Comparison of ENCODE assay signal across 1 cellular context in the genomic region with DNA sequence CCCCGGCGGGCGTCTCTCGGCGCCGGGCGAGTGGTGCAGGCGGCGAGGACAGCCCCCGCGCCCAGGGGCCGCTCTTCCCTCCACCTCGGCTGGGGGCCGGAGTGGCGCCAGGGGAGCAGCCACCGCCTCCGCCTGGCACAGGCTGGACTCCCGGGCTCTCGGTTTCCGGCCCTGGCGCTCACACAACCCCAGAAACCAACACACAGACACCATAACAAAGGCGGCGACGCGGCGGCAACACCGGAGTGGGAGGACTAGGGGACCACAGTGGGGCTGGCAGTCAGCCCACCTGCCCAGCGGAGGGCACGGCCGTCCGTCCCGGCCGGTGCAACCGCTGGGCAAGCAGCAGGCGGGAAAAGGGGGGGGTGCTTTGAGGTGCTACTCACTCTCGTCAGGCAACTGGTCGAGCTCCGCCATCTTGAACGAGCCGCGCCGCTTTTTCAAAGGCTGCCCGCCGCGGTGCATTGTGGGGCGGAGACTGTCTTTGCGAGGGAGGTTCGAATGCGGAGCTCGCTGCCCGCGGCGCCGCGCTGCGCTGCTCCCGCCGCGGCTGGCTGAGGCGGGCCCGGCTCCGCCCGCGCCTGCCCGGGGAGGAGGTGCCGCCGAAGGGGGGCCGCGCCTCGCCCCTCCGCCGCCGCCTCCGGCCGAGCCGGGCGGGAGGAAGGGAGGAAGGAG.
TF ChIP-seq lines count a peak whose summit lies in the region.

A gene with protein sequence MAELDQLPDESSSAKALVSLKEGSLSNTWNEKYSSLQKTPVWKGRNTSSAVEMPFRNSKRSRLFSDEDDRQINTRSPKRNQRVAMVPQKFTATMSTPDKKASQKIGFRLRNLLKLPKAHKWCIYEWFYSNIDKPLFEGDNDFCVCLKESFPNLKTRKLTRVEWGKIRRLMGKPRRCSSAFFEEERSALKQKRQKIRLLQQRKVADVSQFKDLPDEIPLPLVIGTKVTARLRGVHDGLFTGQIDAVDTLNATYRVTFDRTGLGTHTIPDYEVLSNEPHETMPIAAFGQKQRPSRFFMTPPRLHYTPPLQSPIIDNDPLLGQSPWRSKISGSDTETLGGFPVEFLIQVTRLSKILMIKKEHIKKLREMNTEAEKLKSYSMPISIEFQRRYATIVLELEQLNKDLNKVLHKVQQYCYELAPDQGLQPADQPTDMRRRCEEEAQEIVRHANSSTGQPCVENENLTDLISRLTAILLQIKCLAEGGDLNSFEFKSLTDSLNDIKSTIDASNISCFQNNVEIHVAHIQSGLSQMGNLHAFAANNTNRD (minus strand): TSS at position 442 of the 675 bp plus-strand sequence. CDS start 25 bp downstream, at position 417.

TF ChIP-seq in HepG2, 621 proteins besides CTCF, POLR2A, EP300 and RAD21 (continues in another document):
- TF ChIP-seq SRF (IDR thresholded peaks at IDR 0.05; ENCODE audit: low read depth, low read length) = no peak
- TF ChIP-seq, protein P1, sequence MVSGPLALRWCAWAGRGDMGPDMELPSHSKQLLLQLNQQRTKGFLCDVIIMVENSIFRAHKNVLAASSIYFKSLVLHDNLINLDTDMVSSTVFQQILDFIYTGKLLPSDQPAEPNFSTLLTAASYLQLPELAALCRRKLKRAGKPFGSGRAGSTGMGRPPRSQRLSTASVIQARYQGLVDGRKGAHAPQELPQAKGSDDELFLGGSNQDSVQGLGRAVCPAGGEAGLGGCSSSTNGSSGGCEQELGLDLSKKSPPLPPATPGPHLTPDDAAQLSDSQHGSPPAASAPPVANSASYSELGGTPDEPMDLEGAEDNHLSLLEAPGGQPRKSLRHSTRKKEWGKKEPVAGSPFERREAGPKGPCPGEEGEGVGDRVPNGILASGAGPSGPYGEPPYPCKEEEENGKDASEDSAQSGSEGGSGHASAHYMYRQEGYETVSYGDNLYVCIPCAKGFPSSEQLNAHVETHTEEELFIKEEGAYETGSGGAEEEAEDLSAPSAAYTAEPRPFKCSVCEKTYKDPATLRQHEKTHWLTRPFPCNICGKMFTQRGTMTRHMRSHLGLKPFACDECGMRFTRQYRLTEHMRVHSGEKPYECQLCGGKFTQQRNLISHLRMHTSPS (CRISPR knock-in tag; IDR thresholded peaks at IDR 0.05; ENCODE audit: low read depth) = peak; percentile 24; the same call in 1 of the 2 replicates
- no peak for TF ChIP-seq FOXJ3 (CRISPR knock-in tag; IDR thresholded peaks at IDR 0.05; ENCODE audit: borderline replicate concordance)
- TF ChIP-seq HNF4A (CRISPR knock-in tag; IDR thresholded peaks at IDR 0.05) = no peak
- no peak for TF ChIP-seq ZKSCAN8 (CRISPR knock-in tag; IDR thresholded peaks at IDR 0.05; ENCODE audit: borderline replicate concordance)
- TF ChIP-seq, protein P2, sequence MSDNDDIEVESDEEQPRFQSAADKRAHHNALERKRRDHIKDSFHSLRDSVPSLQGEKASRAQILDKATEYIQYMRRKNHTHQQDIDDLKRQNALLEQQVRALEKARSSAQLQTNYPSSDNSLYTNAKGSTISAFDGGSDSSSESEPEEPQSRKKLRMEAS (IDR thresholded peaks at IDR 0.05) = peak; percentile 94
- TF ChIP-seq DR1 (CRISPR knock-in tag; IDR thresholded peaks at IDR 0.05) = peak; percentile 88; the same call in 1 of the 2 replicates
- 0 out of 2 replicates have a peak, but pooled peaks have one; percentile 51 for TF ChIP-seq ZNF317 (CRISPR knock-in tag; IDR thresholded peaks at IDR 0.05)
- TF ChIP-seq, protein P3, sequence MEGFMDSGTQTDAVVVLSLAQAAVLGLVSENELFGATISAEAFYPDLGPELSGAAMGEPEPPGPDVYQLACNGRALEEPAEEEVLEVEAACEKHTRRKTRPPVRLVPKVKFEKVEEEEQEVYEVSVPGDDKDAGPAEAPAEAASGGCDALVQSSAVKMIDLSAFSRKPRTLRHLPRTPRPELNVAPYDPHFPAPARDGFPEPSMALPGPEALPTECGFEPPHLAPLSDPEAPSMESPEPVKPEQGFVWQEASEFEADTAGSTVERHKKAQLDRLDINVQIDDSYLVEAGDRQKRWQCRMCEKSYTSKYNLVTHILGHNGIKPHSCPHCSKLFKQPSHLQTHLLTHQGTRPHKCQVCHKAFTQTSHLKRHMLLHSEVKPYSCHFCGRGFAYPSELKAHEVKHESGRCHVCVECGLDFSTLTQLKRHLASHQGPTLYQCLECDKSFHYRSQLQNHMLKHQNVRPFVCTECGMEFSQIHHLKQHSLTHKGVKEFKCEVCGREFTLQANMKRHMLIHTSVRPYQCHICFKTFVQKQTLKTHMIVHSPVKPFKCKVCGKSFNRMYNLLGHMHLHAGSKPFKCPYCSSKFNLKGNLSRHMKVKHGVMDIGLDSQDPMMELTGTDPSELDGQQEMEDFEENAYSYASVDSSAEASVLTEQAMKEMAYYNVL (CRISPR knock-in tag; IDR thresholded peaks at IDR 0.05; ENCODE audit: borderline replicate concordance) = 0 out of 2 replicates have a peak, but pooled peaks have one; percentile 18
- TF ChIP-seq, protein P4, sequence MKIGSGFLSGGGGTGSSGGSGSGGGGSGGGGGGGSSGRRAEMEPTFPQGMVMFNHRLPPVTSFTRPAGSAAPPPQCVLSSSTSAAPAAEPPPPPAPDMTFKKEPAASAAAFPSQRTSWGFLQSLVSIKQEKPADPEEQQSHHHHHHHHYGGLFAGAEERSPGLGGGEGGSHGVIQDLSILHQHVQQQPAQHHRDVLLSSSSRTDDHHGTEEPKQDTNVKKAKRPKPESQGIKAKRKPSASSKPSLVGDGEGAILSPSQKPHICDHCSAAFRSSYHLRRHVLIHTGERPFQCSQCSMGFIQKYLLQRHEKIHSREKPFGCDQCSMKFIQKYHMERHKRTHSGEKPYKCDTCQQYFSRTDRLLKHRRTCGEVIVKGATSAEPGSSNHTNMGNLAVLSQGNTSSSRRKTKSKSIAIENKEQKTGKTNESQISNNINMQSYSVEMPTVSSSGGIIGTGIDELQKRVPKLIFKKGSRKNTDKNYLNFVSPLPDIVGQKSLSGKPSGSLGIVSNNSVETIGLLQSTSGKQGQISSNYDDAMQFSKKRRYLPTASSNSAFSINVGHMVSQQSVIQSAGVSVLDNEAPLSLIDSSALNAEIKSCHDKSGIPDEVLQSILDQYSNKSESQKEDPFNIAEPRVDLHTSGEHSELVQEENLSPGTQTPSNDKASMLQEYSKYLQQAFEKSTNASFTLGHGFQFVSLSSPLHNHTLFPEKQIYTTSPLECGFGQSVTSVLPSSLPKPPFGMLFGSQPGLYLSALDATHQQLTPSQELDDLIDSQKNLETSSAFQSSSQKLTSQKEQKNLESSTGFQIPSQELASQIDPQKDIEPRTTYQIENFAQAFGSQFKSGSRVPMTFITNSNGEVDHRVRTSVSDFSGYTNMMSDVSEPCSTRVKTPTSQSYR (CRISPR knock-in tag; IDR thresholded peaks at IDR 0.05; ENCODE audit: borderline replicate concordance) = no peak
- TF ChIP-seq, protein P5, sequence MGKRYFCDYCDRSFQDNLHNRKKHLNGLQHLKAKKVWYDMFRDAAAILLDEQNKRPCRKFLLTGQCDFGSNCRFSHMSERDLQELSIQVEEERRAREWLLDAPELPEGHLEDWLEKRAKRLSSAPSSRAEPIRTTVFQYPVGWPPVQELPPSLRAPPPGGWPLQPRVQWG (CRISPR knock-in tag; IDR thresholded peaks at IDR 0.05; ENCODE audit: borderline replicate concordance, low read depth) = no peak
- peak; percentile 44; the same call in 1 of the 2 replicates for TF ChIP-seq NFYB (CRISPR knock-in tag; IDR thresholded peaks at IDR 0.05)
- TF ChIP-seq, protein P6, sequence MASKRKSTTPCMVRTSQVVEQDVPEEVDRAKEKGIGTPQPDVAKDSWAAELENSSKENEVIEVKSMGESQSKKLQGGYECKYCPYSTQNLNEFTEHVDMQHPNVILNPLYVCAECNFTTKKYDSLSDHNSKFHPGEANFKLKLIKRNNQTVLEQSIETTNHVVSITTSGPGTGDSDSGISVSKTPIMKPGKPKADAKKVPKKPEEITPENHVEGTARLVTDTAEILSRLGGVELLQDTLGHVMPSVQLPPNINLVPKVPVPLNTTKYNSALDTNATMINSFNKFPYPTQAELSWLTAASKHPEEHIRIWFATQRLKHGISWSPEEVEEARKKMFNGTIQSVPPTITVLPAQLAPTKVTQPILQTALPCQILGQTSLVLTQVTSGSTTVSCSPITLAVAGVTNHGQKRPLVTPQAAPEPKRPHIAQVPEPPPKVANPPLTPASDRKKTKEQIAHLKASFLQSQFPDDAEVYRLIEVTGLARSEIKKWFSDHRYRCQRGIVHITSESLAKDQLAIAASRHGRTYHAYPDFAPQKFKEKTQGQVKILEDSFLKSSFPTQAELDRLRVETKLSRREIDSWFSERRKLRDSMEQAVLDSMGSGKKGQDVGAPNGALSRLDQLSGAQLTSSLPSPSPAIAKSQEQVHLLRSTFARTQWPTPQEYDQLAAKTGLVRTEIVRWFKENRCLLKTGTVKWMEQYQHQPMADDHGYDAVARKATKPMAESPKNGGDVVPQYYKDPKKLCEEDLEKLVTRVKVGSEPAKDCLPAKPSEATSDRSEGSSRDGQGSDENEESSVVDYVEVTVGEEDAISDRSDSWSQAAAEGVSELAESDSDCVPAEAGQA (IDR thresholded peaks at IDR 0.05; ENCODE audit: low read depth) = peak; percentile 58; the same call in 1 of the 2 replicates
- TF ChIP-seq, protein P6 (CRISPR knock-in tag; IDR thresholded peaks at IDR 0.05; ENCODE audit: borderline replicate concordance) = no peak
- peak; percentile 68; the same call in 1 of the 2 replicates for TF ChIP-seq JDP2 (CRISPR knock-in tag; IDR thresholded peaks at IDR 0.05; ENCODE audit: borderline replicate concordance)
- no peak for TF ChIP-seq CEBPG (CRISPR knock-in tag; IDR thresholded peaks at IDR 0.05)
- TF ChIP-seq ZNF556 (CRISPR knock-in tag; IDR thresholded peaks at IDR 0.05; ENCODE audit: borderline replicate concordance) = 0 out of 2 replicates have a peak, but pooled peaks have one; percentile 44
- no peak for TF ChIP-seq ELF1 (CRISPR knock-in tag; IDR thresholded peaks at IDR 0.05)
- no peak for TF ChIP-seq ZFP62 (CRISPR knock-in tag; IDR thresholded peaks at IDR 0.05)
- 0 out of 2 replicates have a peak, but pooled peaks have one; percentile 63 for TF ChIP-seq ZNF383 (CRISPR knock-in tag; IDR thresholded peaks at IDR 0.05; ENCODE audit: borderline replicate concordance)
- TF ChIP-seq, protein P7, sequence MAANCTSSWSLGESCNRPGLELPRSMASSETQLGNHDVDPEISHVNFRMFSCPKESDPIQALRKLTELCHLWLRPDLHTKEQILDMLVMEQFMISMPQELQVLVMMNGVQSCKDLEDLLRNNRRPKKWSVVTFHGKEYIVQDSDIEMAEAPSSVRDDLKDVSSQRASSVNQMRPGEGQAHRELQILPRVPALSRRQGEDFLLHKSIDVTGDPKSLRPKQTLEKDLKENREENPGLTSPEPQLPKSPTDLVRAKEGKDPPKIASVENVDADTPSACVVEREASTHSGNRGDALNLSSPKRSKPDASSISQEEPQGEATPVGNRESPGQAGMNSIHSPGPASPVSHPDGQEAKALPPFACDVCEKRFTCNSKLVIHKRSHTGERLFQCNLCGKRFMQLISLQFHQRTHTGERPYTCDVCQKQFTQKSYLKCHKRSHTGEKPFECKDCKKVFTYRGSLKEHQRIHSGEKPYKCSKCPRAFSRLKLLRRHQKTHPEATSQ (CRISPR knock-in tag; IDR thresholded peaks at IDR 0.05; ENCODE audit: borderline replicate concordance) = no peak
- no peak for TF ChIP-seq EHMT2 (IDR thresholded peaks at IDR 0.05; ENCODE audit: borderline replicate concordance, low read depth, low read length)
- TF ChIP-seq SIN3B (IDR thresholded peaks at IDR 0.05; ENCODE audit: low read length) = peak; percentile 96
- TF ChIP-seq, protein P8, sequence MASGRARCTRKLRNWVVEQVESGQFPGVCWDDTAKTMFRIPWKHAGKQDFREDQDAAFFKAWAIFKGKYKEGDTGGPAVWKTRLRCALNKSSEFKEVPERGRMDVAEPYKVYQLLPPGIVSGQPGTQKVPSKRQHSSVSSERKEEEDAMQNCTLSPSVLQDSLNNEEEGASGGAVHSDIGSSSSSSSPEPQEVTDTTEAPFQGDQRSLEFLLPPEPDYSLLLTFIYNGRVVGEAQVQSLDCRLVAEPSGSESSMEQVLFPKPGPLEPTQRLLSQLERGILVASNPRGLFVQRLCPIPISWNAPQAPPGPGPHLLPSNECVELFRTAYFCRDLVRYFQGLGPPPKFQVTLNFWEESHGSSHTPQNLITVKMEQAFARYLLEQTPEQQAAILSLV (CRISPR knock-in tag; IDR thresholded peaks at IDR 0.05; ENCODE audit: borderline replicate concordance) = no peak; the same call in 1 of the 2 replicates
- TF ChIP-seq TARDBP (CRISPR knock-in tag; IDR thresholded peaks at IDR 0.05) = no peak
- peak; percentile 25; the same call in 1 of the 2 replicates for TF ChIP-seq ZNF274 (CRISPR knock-in tag; IDR thresholded peaks at IDR 0.05)
- no peak for TF ChIP-seq ZFP36L2 (CRISPR knock-in tag; IDR thresholded peaks at IDR 0.05)
- peak; percentile 58; the same call in 1 of the 2 replicates for TF ChIP-seq ZFP82 (CRISPR knock-in tag; IDR thresholded peaks at IDR 0.05; ENCODE audit: borderline replicate concordance)
- TF ChIP-seq, protein P9, sequence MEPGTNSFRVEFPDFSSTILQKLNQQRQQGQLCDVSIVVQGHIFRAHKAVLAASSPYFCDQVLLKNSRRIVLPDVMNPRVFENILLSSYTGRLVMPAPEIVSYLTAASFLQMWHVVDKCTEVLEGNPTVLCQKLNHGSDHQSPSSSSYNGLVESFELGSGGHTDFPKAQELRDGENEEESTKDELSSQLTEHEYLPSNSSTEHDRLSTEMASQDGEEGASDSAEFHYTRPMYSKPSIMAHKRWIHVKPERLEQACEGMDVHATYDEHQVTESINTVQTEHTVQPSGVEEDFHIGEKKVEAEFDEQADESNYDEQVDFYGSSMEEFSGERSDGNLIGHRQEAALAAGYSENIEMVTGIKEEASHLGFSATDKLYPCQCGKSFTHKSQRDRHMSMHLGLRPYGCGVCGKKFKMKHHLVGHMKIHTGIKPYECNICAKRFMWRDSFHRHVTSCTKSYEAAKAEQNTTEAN (CRISPR knock-in tag; conservative IDR thresholded peaks at IDR 0.05) = no peak; the same call in 1 of the 2 replicates
